8 cellular contexts compared by ENCODE assay signal in the genomic region with DNA sequence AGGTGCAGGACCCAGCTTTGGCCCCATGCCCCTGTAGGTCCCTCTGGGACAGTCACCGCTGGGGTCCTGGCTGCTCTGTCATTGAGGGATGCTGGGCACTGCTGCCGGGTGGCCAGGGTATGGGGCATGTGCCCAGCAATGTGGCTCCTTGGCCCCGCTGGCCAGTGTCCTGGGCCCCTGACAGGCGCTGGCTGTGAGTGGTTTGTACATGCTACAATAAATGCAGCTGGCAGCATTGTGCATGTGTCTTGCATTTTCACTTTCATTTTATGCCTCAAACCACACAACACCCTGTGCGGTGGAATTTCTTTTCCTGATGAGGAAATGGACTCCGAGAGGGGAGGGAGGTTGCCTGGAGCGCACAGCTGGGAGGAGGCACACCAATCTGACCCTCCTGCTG. TPM values are rescaled to one million over a fixed set of nuclear protein-coding genes. Genes with fewer than 3 reads are reported as not detected.
DNase-seq lines count a peak whose midpoint lies in the region; ATAC-seq lines count a peak whose summit lies in the region.

No MANE protein-coding gene starts in this region.

- H3K27ac ChIP-seq in CD4-positive, CD25-positive, alpha-beta regulatory T cell (ENCODE audit: insufficient read depth, low read length, poor library complexity, severe bottlenecking) = peak overlapping the region; percentile 55
- no peak overlapping the region for H3K27ac ChIP-seq in caudate nucleus (ENCODE audit: low read depth, low read length)

- no peaks in the 10 kb centered on the region for H3K9me3 Mint-ChIP-seq in CD4-positive, CD25-positive, alpha-beta regulatory T cell
- no peaks in the 10 kb centered on the region for H3K9me3 Mint-ChIP-seq in activated naive CD8-positive, alpha-beta T cell (ENCODE audit: low read depth)
- no peaks in the 10 kb centered on the region for H3K9me3 Mint-ChIP-seq in memory B cell

- H3K36me3 Mint-ChIP-seq in CD4-positive, CD25-positive, alpha-beta regulatory T cell = peaks cover 11% of the 10 kb centered on the region
- peaks cover under 1% of the 10 kb centered on the region for H3K36me3 Mint-ChIP-seq in activated naive CD8-positive, alpha-beta T cell
- peaks cover 4% of the 10 kb centered on the region for H3K36me3 Mint-ChIP-seq in memory B cell

- peaks cover 8 to 49% (median 27%) of the 10 kb centered on the region in 4 donors for H3K4me1 Mint-ChIP-seq in CD4-positive, CD25-positive, alpha-beta regulatory T cell
- peaks cover 37% of the 10 kb centered on the region for H3K4me1 Mint-ChIP-seq in activated naive CD8-positive, alpha-beta T cell (ENCODE audit: low read depth)
- H3K4me1 Mint-ChIP-seq in memory B cell = peaks cover 18% of the 10 kb centered on the region

- H3K36me3 ChIP-seq in CD4-positive, CD25-positive, alpha-beta regulatory T cell (ENCODE audit: control insufficient read depth, insufficient read depth, low read length) = peaks cover 3% of the 10 kb centered on the region

- no peaks in the 10 kb centered on the region for H3K9me3 ChIP-seq in CD4-positive, CD25-positive, alpha-beta regulatory T cell (ENCODE audit: control insufficient read depth in 2 of 2, low read length in 2 of 2)

- no peaks in the 10 kb centered on the region for H3K27me3 Mint-ChIP-seq in CD4-positive, CD25-positive, alpha-beta regulatory T cell
- H3K27me3 Mint-ChIP-seq in activated naive CD8-positive, alpha-beta T cell = peaks cover 4% of the 10 kb centered on the region
- H3K27me3 Mint-ChIP-seq in memory B cell = peaks cover 2% of the 10 kb centered on the region

- peak overlapping the region; percentile 29 for H3K4me3 ChIP-seq in CD4-positive, CD25-positive, alpha-beta regulatory T cell (ENCODE audit: low read depth, low read length)

- H3K27me3 ChIP-seq in CD4-positive, CD25-positive, alpha-beta regulatory T cell (ENCODE audit: control insufficient read depth, insufficient read depth, low read length) = no peaks in the 10 kb centered on the region

- H3K4me1 ChIP-seq in CD4-positive, CD25-positive, alpha-beta regulatory T cell (ENCODE audit: control insufficient read depth, insufficient read depth, low read length, poor library complexity, severe bottlenecking) = peaks cover 37% of the 10 kb centered on the region

- peak in 1 of 2 donors; percentile 14 for ATAC-seq in CD4-positive, CD25-positive, alpha-beta regulatory T cell (ENCODE audit: low read depth in 2 of 2)
- peak; percentile 47 for ATAC-seq in HG03432 (IDR thresholded peaks at IDR 0.05; ENCODE audit: unreplicated experiment)
- peak; percentile 38 for ATAC-seq in memory B cell (ENCODE audit: low read depth)
- no peak for ATAC-seq in GM19397 (IDR thresholded peaks at IDR 0.05; ENCODE audit: unreplicated experiment)

- DNase-seq in CD4-positive, CD25-positive, alpha-beta regulatory T cell = peak in 2 of 3 donors; percentile 21 to 59
- no peak for DNase-seq in memory B cell (ENCODE audit: low spot score in 2 of 2)
- DNase-seq in germinal center (ENCODE audit: low spot score) = no peak
- no peak for DNase-seq in caudate nucleus (lab: John Stamatoyannopoulos, UW)
- no peak for DNase-seq in T1000 (lab: John Stamatoyannopoulos, UW)

- H3K27ac Mint-ChIP-seq in CD4-positive, CD25-positive, alpha-beta regulatory T cell = peak overlapping the region; percentile 63 to 88 (median 69)
- H3K27ac Mint-ChIP-seq in activated naive CD8-positive, alpha-beta T cell = peak overlapping the region; percentile 46
- no peak overlapping the region for H3K27ac Mint-ChIP-seq in memory B cell

- H3K4me3 Mint-ChIP-seq in CD4-positive, CD25-positive, alpha-beta regulatory T cell = peak overlapping the region; percentile 34 to 79 (median 68)
- peak overlapping the region; percentile 71 for H3K4me3 Mint-ChIP-seq in activated naive CD8-positive, alpha-beta T cell
- H3K4me3 Mint-ChIP-seq in memory B cell = peak overlapping the region; percentile 78

RNA-seq across cellular contexts. Expression of gene TSPAN17, which starts 11.5 kb away (rescaled TPM):
- total RNA-seq in CD4-positive, CD25-positive, alpha-beta regulatory T cell = 34.0 TPM
- polyA plus RNA-seq in CD4-positive, CD25-positive, alpha-beta regulatory T cell = 10 to 100 TPM; 26.0 to 48.8 (median 34.1) TPM

RNA-seq across cellular contexts. Expression of gene EIF4E1B, which starts 28.3 kb away (rescaled TPM):
- not detected for total RNA-seq in CD4-positive, CD25-positive, alpha-beta regulatory T cell
- not detected for polyA plus RNA-seq in CD4-positive, CD25-positive, alpha-beta regulatory T cell

RNA-seq across cellular contexts. Expression of gene SNCB, which starts 28.5 kb away (rescaled TPM):
- total RNA-seq in CD4-positive, CD25-positive, alpha-beta regulatory T cell = not detected
- polyA plus RNA-seq in CD4-positive, CD25-positive, alpha-beta regulatory T cell = not detected

RNA-seq across cellular contexts. Expression of gene GPRIN1, which starts 48.9 kb away (rescaled TPM):
- total RNA-seq in CD4-positive, CD25-positive, alpha-beta regulatory T cell = 1.9 TPM
- under 1 TPM; 0.24 to 0.87 (median 0.52) TPM for polyA plus RNA-seq in CD4-positive, CD25-positive, alpha-beta regulatory T cell

Comparison
In these comparisons a context has a peak if more than half of its experiments do, and no peak if none do; other contexts are left out.
1. DNase-seq: peak in CD4-positive, CD25-positive, alpha-beta regulatory T cell (2 of 3); none in memory B cell (0 of 2), germinal center (single experiment), caudate nucleus (0 of 61) and T1000 (single experiment).
2. Peak in every context shown above with its lines, with median percentiles within 50 percentile points of each other: H3K4me3 Mint-ChIP-seq.